ENCODE assay signal across 8 cellular contexts in genomic region chr20:59007758-59008511, GRCh38. TPM values are rescaled to one million over a fixed set of nuclear protein-coding genes. Genes with fewer than 3 reads are reported as not detected.
DNase-seq lines count a peak whose midpoint lies in the region; ATAC-seq and TF ChIP-seq lines count a peak whose summit lies in the region.

No MANE protein-coding gene starts in this region.

- H3K9me3 Mint-ChIP-seq in activated CD8-positive, alpha-beta memory T cell treated with anti-CD3 and anti-CD28 coated beads, Interleukin-2, amount 10 ng/mL, durations not matched to agents 7 days and 5 days (ENCODE audit: low read depth): no peaks in the 10 kb centered on the region
- no peaks in the 10 kb centered on the region for H3K9me3 Mint-ChIP-seq in glutamatergic neuron (ENCODE audit: unreplicated experiment)

- no peak for TF ChIP-seq CTCF in glutamatergic neuron (IDR thresholded peaks at IDR 0.05; ENCODE audit: partially characterized antibody, unreplicated experiment)

- H3K36me3 ChIP-seq in SJSA1: peaks cover 44% of the 10 kb centered on the region

- intact Hi-C loops in sciatic nerve (cut with DNase I): no loop called here

- peak overlapping the region; percentile 50 for H3K4me3 Mint-ChIP-seq in activated CD8-positive, alpha-beta memory T cell treated with anti-CD3 and anti-CD28 coated beads, Interleukin-2, amount 10 ng/mL, durations not matched to agents 7 days and 5 days
- peak overlapping the region; percentile 57 for H3K4me3 Mint-ChIP-seq in glutamatergic neuron (ENCODE audit: unreplicated experiment)

- no peaks in the 10 kb centered on the region for H3K27me3 ChIP-seq in SJSA1 (replicated peaks)

- H3K4me1 Mint-ChIP-seq in activated CD8-positive, alpha-beta memory T cell treated with anti-CD3 and anti-CD28 coated beads, Interleukin-2, amount 10 ng/mL, durations not matched to agents 7 days and 5 days: peaks cover 52% of the 10 kb centered on the region
- no peaks in the 10 kb centered on the region for H3K4me1 Mint-ChIP-seq in glutamatergic neuron (ENCODE audit: low read depth, unreplicated experiment)

- CTCF ChIA-PET in activated CD8-positive, alpha-beta memory T cell treated with anti-CD3 and anti-CD28 coated beads, Interleukin-2, amount 10 ng/mL, durations not matched to agents 7 days and 5 days (lab: Charles Lee): no interaction called here

- peak overlapping the region; percentile 54 for H3K27ac Mint-ChIP-seq in activated CD8-positive, alpha-beta memory T cell treated with anti-CD3 and anti-CD28 coated beads, Interleukin-2, amount 10 ng/mL, durations not matched to agents 7 days and 5 days
- H3K27ac Mint-ChIP-seq in glutamatergic neuron (ENCODE audit: unreplicated experiment): no peak overlapping the region

- no peak for DNase-seq in activated CD8-positive, alpha-beta memory T cell treated with anti-CD3 and anti-CD28 coated beads, Interleukin-2, amount 10 ng/mL, durations not matched to agents 7 days and 5 days
- no peak for DNase-seq in activated CD8-positive, alpha-beta memory T cell treated with anti-CD3 and anti-CD28 coated beads, Interleukin-2, amount 50 U/mL, for 4 hours
- DNase-seq in SJSA1 (ENCODE audit: low read depth in 1 of 2, low spot score in 2 of 2) (no peak), glutamatergic neuron (peak; percentile 8), sciatic nerve (ENCODE audit: low spot score) (peak; percentile 74), EL (no peak)
- no peak for DNase-seq in activated CD4-positive, CD25-positive, alpha-beta regulatory T cell (lab: John Stamatoyannopoulos, UW)

- no peaks in the 10 kb centered on the region for H3K27me3 Mint-ChIP-seq in activated CD8-positive, alpha-beta memory T cell treated with anti-CD3 and anti-CD28 coated beads, Interleukin-2, amount 10 ng/mL, durations not matched to agents 7 days and 5 days
- peaks cover 7% of the 10 kb centered on the region for H3K27me3 Mint-ChIP-seq in glutamatergic neuron (ENCODE audit: unreplicated experiment)

- H3K36me3 Mint-ChIP-seq in activated CD8-positive, alpha-beta memory T cell treated with anti-CD3 and anti-CD28 coated beads, Interleukin-2, amount 10 ng/mL, durations not matched to agents 7 days and 5 days: no peaks in the 10 kb centered on the region
- no peaks in the 10 kb centered on the region for H3K36me3 Mint-ChIP-seq in glutamatergic neuron (ENCODE audit: unreplicated experiment)

- no peak for ATAC-seq in activated CD8-positive, alpha-beta memory T cell treated with anti-CD3 and anti-CD28 coated beads, Interleukin-2, amount 10 ng/mL, durations not matched to agents 7 days and 5 days
- ATAC-seq in HG02973 (IDR thresholded peaks at IDR 0.05; ENCODE audit: unreplicated experiment): peak; percentile 27
- peak; percentile 11 for ATAC-seq in sciatic nerve

- peak overlapping the region; percentile 78; the same call in 1 of the 2 replicates for H3K4me3 ChIP-seq in SJSA1

- no peaks in the 10 kb centered on the region for H3K9me3 ChIP-seq in SJSA1 (replicated peaks)

- H3K27ac ChIP-seq in SJSA1: peak overlapping the region; percentile 71

- peaks cover 54% of the 10 kb centered on the region for H3K4me1 ChIP-seq in SJSA1 (replicated peaks)

RNA-seq across cellular contexts. Expression of gene CTSZ, which starts 0.9 kb away (rescaled TPM):
- total RNA-seq in activated CD8-positive, alpha-beta memory T cell treated with anti-CD3 and anti-CD28 coated beads, Interleukin-2, amount 10 ng/mL, durations not matched to agents 7 days and 5 days: 10 to 100 TPM; 39.6 to 48.0 TPM
- 140 and 168 TPM in 2 replicates for total RNA-seq in SJSA1 (2014; rRNA removed; shearing (Covaris generic))
- total RNA-seq in glutamatergic neuron (ENCODE audit: unreplicated experiment) (13.1 TPM), sciatic nerve (151 TPM)

RNA-seq across cellular contexts. Expression of gene TUBB1, which starts 11.3 kb away (rescaled TPM):
- total RNA-seq in activated CD8-positive, alpha-beta memory T cell treated with anti-CD3 and anti-CD28 coated beads, Interleukin-2, amount 10 ng/mL, durations not matched to agents 7 days and 5 days: not detected
- total RNA-seq in SJSA1 (2014; rRNA removed; shearing (Covaris generic)): 0.05 TPM in 1 of 2 replicates, not detected in the other
- total RNA-seq in glutamatergic neuron (ENCODE audit: unreplicated experiment) (not detected), sciatic nerve (1.0 TPM)

RNA-seq across cellular contexts. Expression of gene ATP5F1E, which starts 24.2 kb away (rescaled TPM):
- total RNA-seq in activated CD8-positive, alpha-beta memory T cell treated with anti-CD3 and anti-CD28 coated beads, Interleukin-2, amount 10 ng/mL, durations not matched to agents 7 days and 5 days: 10 to 100 TPM; 78.3 to 80.8 TPM
- 47.4 and 48.4 TPM in 2 replicates for total RNA-seq in SJSA1 (2014; rRNA removed; shearing (Covaris generic))
- 53.5 TPM for total RNA-seq in glutamatergic neuron (ENCODE audit: unreplicated experiment)
- total RNA-seq in sciatic nerve: 38.4 TPM

RNA-seq across cellular contexts. Expression of gene NELFCD, which starts 26.9 kb away (rescaled TPM):
- 10 to 100 TPM; 71.2 to 86.2 TPM for total RNA-seq in activated CD8-positive, alpha-beta memory T cell treated with anti-CD3 and anti-CD28 coated beads, Interleukin-2, amount 10 ng/mL, durations not matched to agents 7 days and 5 days
- 43.9 and 50.0 TPM in 2 replicates for total RNA-seq in SJSA1 (2014; rRNA removed; shearing (Covaris generic))
- total RNA-seq in glutamatergic neuron (ENCODE audit: unreplicated experiment) (112 TPM), sciatic nerve (50.7 TPM)

RNA-seq across cellular contexts. Expression of gene PRELID3B, which starts 34.7 kb away (rescaled TPM):
- 100 to 1,000 TPM in 1 of 2 experiments, 10 to 100 TPM in 1; 80.4 to 104 TPM for total RNA-seq in activated CD8-positive, alpha-beta memory T cell treated with anti-CD3 and anti-CD28 coated beads, Interleukin-2, amount 10 ng/mL, durations not matched to agents 7 days and 5 days
- total RNA-seq in SJSA1 (2014; rRNA removed; shearing (Covaris generic)): 102 and 127 TPM in 2 replicates
- total RNA-seq in glutamatergic neuron (ENCODE audit: unreplicated experiment): 65.5 TPM
- 30.5 TPM for total RNA-seq in sciatic nerve

Comparison
In these comparisons a context has a peak if more than half of its experiments do, and no peak if none do; other contexts are left out.
1. DNase-seq: peak in glutamatergic neuron (single experiment) and sciatic nerve (single experiment); none in activated CD8-positive, alpha-beta memory T cell treated with anti-CD3 and anti-CD28 coated beads, Interleukin-2, amount 10 ng/mL, durations not matched to agents 7 days and 5 days (single experiment), activated CD8-positive, alpha-beta memory T cell treated with anti-CD3 and anti-CD28 coated beads, Interleukin-2, amount 50 U/mL, for 4 hours (single experiment), SJSA1 (0 of 2), EL (single experiment) and activated CD4-positive, CD25-positive, alpha-beta regulatory T cell (0 of 4).